In the genomic region with DNA sequence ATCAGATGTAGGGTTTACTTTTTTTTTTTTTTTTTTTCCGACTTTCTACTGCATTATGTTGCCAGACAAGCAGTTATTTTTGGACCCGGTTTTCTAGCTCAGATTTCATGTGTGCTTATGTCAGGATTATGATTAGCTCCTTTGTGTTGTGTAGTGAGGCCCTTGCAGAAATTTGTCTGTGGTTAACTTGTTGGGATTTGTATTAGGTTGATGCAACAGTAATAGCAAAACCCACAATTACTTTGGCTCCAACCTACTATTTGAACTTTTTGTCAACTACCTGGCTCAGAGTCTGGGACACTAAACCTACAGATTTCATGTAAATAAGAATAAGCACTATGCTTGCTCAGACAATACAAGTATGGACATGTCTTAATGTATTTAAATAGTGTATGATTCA, we compare ENCODE assay signal across 16 cellular contexts. TPM values are rescaled to one million over a fixed set of nuclear protein-coding genes. Genes with fewer than 3 reads are reported as not detected.
DNase-seq lines count a peak whose midpoint lies in the region; ATAC-seq and TF ChIP-seq lines count a peak whose summit lies in the region.
"Had no signal": no experiment of that assay in that cellular context is flagged by ENCODE, and none has a peak within 500 bp of the region (broad histone marks: within the 10 kb centered on the region; RNA-seq: fewer than 3 reads in every experiment).

No MANE protein-coding gene starts in this region.

- H3K27ac Mint-ChIP-seq in chondrocyte (ENCODE audit: unreplicated experiment) = peak overlapping the region; percentile 30

- H3K27me3 ChIP-seq in heart right ventricle (no peaks in the 10 kb centered on the region), left lung (no peaks in the 10 kb centered on the region)
- H3K27me3 ChIP-seq: tibial nerve had no signal

- H3K27ac ChIP-seq in heart right ventricle = peak overlapping the region in 5 of 10 donors; percentile 6 to 63 (median 55)
- H3K27ac ChIP-seq in left lung = peak overlapping the region in 1 of 2 donors; percentile 3
- H3K27ac ChIP-seq: A549, lower lobe of right lung had no signal

- CTCF ChIA-PET in GM10248 (lab: Yijun Ruan, JAX) = no interaction called here

- H3K27me3 Mint-ChIP-seq in chondrocyte (ENCODE audit: low read depth) = no peaks in the 10 kb centered on the region

- peak in 5 of 8 donors; percentile 40 to 67 (median 48) for ATAC-seq in heart right ventricle
- ATAC-seq in Right ventricle myocardium inferior = no peak
- ATAC-seq in left lung = peak; percentile 21
- ATAC-seq in HG03196 (IDR thresholded peaks at IDR 0.05; ENCODE audit: unreplicated experiment) = no peak
- no peak for ATAC-seq in HG02798 (IDR thresholded peaks at IDR 0.05; ENCODE audit: poor library complexity, unreplicated experiment)
- ATAC-seq: A549, lower lobe of right lung had no signal

- H3K9me3 ChIP-seq in heart right ventricle (no peaks in the 10 kb centered on the region), left lung (no peaks in the 10 kb centered on the region)
- H3K9me3 ChIP-seq: A549, lower lobe of right lung, tibial nerve had no signal

- H3K4me3 ChIP-seq in heart right ventricle (no peak overlapping the region), left lung (no peak overlapping the region)
- H3K4me3 ChIP-seq: A549, lower lobe of right lung, tibial nerve had no signal

- intact Hi-C loops in heart right ventricle (cut with DNase I) (loop anchor here in 2 of 10 donors (5.0 to 10.0 kb wide), 3 partner anchors 41 to 104 kb away; partner anchors contain the start of gene KCNJ8 (in 1 of the 2)), Right ventricle myocardium inferior (cut with DNase I) (loop anchor here (5.0 kb wide), 2 partner anchors 41 to 69 kb away; no protein-coding TSS in a partner anchor), left lung (cut with DNase I) (no loop called here)

- TF ChIP-seq CTCF in heart right ventricle (IDR thresholded peaks at IDR 0.05) (no peak), chondrocyte (IDR thresholded peaks at IDR 0.05) (no peak), left lung (IDR thresholded peaks at IDR 0.05) (no peak), GM10248 (IDR thresholded peaks at IDR 0.05; ENCODE audit: control extremely low read depth, extremely low read depth, low read depth, missing control alignments) (no peak)

- H3K9me3 Mint-ChIP-seq in chondrocyte (ENCODE audit: low read depth) = no peaks in the 10 kb centered on the region

- H3K4me1 Mint-ChIP-seq in chondrocyte (ENCODE audit: low read depth) = peaks cover 25% of the 10 kb centered on the region

- no peak overlapping the region for H3K4me3 Mint-ChIP-seq in chondrocyte (ENCODE audit: unreplicated experiment)

- H3K4me1 ChIP-seq in heart right ventricle = peaks cover 0 to 54% (median 12%) of the 10 kb centered on the region in 9 donors
- H3K4me1 ChIP-seq in left lung = no peaks in the 10 kb centered on the region

- H3K36me3 ChIP-seq in heart right ventricle = peaks cover 0 to 29% (median 0%) of the 10 kb centered on the region in 9 donors
- H3K36me3 ChIP-seq in left lung = no peaks in the 10 kb centered on the region
- H3K36me3 ChIP-seq: lower lobe of right lung, tibial nerve had no signal

- no peaks in the 10 kb centered on the region for H3K36me3 Mint-ChIP-seq in chondrocyte (ENCODE audit: low read depth)

- DNase-seq in heart right ventricle (no peak), Right ventricle myocardium inferior (ENCODE audit: missing footprints) (no peak), chondrocyte (ENCODE audit: low spot score) (no peak), left lung (no peak), GM10248 (ENCODE audit: extremely low spot score) (no peak), NCI-H82 treated with DMSO at 0.1 percent for 48 hours (lab: John Stamatoyannopoulos, UW; ENCODE audit: unreplicated experiment) (no peak)
- DNase-seq: activated CD4-positive, CD25-positive, alpha-beta regulatory T cell; DMS153; lower lobe of right lung; NCI-H2081 treated with DMSO at 0.1 percent for 48 hours; nucleus accumbens; stimulated activated CD4-positive, alpha-beta T cell treated with anti-CD3 and anti-CD28 coated beads, Interleukin-15, amount 100 ng/mL, for 24 hours had no signal

- 7 to 25% methylated on average over 2 of the region's 2 CpGs for WGBS in heart right ventricle, 2 donors

- POLR2A ChIA-PET in GM10248 (lab: Yijun Ruan, JAX) = no interaction called here

RNA-seq across cellular contexts. Expression of gene KCNJ8, which starts 44.1 kb away (rescaled TPM):
- total RNA-seq in heart right ventricle (100 to 1,000 TPM in 2 of 10 donors, 10 to 100 TPM in 8; 46.0 to 128 (median 54.8) TPM), Right ventricle myocardium inferior (57.0 TPM), chondrocyte (1.1 TPM in 2 of 3 replicates, not detected in the other), left lung (10 to 100 TPM; 14.3 to 20.8 TPM)
- polyA plus RNA-seq in heart right ventricle = 10 to 100 TPM; 13.8 to 87.8 TPM

Comparison
In these comparisons a context has a peak if more than half of its experiments do, and no peak if none do; other contexts are left out.
1. ATAC-seq: peak in heart right ventricle (5 of 8) and left lung (single experiment); none in Right ventricle myocardium inferior (single experiment), HG03196 (single experiment) and HG02798 (single experiment).